ENCODE assay signal across 26 cellular contexts in the genomic region with DNA sequence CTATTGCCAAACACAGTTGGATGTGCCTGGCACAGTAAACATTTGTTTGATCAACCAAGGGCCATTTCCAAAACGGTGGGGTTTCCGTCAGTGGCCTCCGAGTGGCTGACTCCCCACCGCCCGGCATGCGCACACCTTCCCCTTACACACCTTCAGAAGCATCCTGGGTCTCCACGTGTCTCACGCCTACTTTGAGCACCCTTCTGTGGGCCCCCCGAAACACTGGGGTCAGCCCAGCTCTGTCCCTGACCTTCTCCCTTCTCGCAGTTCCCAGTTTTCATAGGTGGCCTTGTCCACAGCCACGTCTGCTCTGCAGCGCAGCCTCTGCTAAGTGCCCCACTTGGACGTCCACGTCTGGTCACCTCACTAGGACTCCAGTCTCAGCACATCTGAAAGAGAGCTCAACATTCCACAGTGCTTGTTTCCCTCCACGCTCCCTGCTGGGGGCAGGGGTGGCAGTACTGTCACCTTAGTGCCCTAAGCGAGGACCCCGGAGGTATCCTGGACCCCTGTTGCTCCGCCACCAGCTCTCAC. TPM values are rescaled to one million over a fixed set of nuclear protein-coding genes. Genes with fewer than 3 reads are reported as not detected.
"Had no signal": no experiment of that assay in that cellular context is flagged by ENCODE, and none has a peak within 500 bp of the region (broad histone marks: within the 10 kb centered on the region; RNA-seq: fewer than 3 reads in every experiment).

No MANE protein-coding gene starts in this region.

- H3K4me3 Mint-ChIP-seq: activated naive CD4-positive, alpha-beta T cell treated with anti-CD3 and anti-CD28 coated beads for 36 hours; activated naive CD8-positive, alpha-beta T cell treated with anti-CD3 and anti-CD28 coated beads, Interleukin-2, amount 10 ng/mL, durations not matched to agents 7 days and 5 days; endodermal cell; naive thymus-derived CD8-positive, alpha-beta T cell; neural progenitor cell; stimulated activated naive CD8-positive, alpha-beta T cell treated with anti-CD3 and anti-CD28 coated beads, Interleukin-15, Interleukin-2, amounts not matched to agents 100 ng/mL and 50 ng/mL, for 24 hours had no signal

- ATAC-seq: gastrocnemius medialis; naive thymus-derived CD8-positive, alpha-beta T cell; psoas muscle; right cardiac atrium had no signal

- FAIRE-seq: islet of Langerhans had no signal

- H3K4me2 ChIP-seq: neural progenitor cell had no signal

- DNase-seq: activated CD4-positive, alpha-beta T cell treated with anti-CD3 and anti-CD28 coated beads for 1 hour; activated CD4-positive, alpha-beta T cell treated with anti-CD3 and anti-CD28 coated beads, Interleukin-2, amount 50 U/mL, for 1 hour; activated naive CD4-positive, alpha-beta T cell treated with anti-CD3 and anti-CD28 coated beads for 36 hours; activated naive CD8-positive, alpha-beta T cell treated with anti-CD3 and anti-CD28 coated beads, Interleukin-2, amount 10 ng/mL, durations not matched to agents 7 days and 5 days; activated T-cell treated with anti-CD3 and anti-CD28 coated beads, Interleukin-2, amount 50 U/mL, for 1 hour; amniotic stem cell; cerebellar nuclear complex; esophagus squamous epithelium; gastrocnemius medialis; hippocampal formation; naive thymus-derived CD8-positive, alpha-beta T cell; psoas muscle; right cardiac atrium; stimulated activated CD4-positive, alpha-beta T cell treated with anti-CD3 and anti-CD28 coated beads, Interleukin-12 subunit alpha, Interleukin-12 subunit beta, amount 100 ng/mL, for 4 hours; stimulated activated CD4-positive, alpha-beta T cell treated with anti-CD3 and anti-CD28 coated beads, Interleukin-4, amount 100 ng/mL, for 4 hours; T-helper 9 cell had no signal

- H3K4me1 ChIP-seq: gastrocnemius medialis, lower lobe of right lung, psoas muscle, tibial nerve, vagina had no signal

- H3K27ac Mint-ChIP-seq: activated naive CD4-positive, alpha-beta T cell treated with anti-CD3 and anti-CD28 coated beads for 36 hours; activated naive CD8-positive, alpha-beta T cell treated with anti-CD3 and anti-CD28 coated beads, Interleukin-2, amount 10 ng/mL, durations not matched to agents 7 days and 5 days; endodermal cell; neural progenitor cell; stimulated activated naive CD8-positive, alpha-beta T cell treated with anti-CD3 and anti-CD28 coated beads, Interleukin-15, Interleukin-2, amounts not matched to agents 100 ng/mL and 50 ng/mL, for 24 hours had no signal

- H3K36me3 ChIP-seq: esophagus squamous epithelium, gastrocnemius medialis, lower lobe of right lung, neural progenitor cell, suprapubic skin, tibial nerve, vagina had no signal

- H3K4me1 Mint-ChIP-seq: activated naive CD8-positive, alpha-beta T cell treated with anti-CD3 and anti-CD28 coated beads, Interleukin-2, amount 10 ng/mL, durations not matched to agents 7 days and 5 days; naive thymus-derived CD8-positive, alpha-beta T cell; neural progenitor cell had no signal

- H3K27me3 ChIP-seq: neural progenitor cell, tibial nerve, vagina had no signal

- H3K9me3 ChIP-seq: esophagus squamous epithelium, gastrocnemius medialis, lower lobe of right lung, psoas muscle, suprapubic skin, tibial nerve, vagina had no signal

- H3K9me3 Mint-ChIP-seq: activated naive CD4-positive, alpha-beta T cell treated with anti-CD3 and anti-CD28 coated beads for 36 hours; activated naive CD8-positive, alpha-beta T cell treated with anti-CD3 and anti-CD28 coated beads, Interleukin-2, amount 10 ng/mL, durations not matched to agents 7 days and 5 days; endodermal cell; naive thymus-derived CD8-positive, alpha-beta T cell; stimulated activated naive CD8-positive, alpha-beta T cell treated with anti-CD3 and anti-CD28 coated beads, Interleukin-15, Interleukin-2, amounts not matched to agents 100 ng/mL and 50 ng/mL, for 24 hours had no signal

- H3K9ac ChIP-seq: neural progenitor cell had no signal

- H3K4me3 ChIP-seq: coronary artery, esophagus squamous epithelium, gastrocnemius medialis, lower lobe of right lung, neural progenitor cell, psoas muscle, suprapubic skin, tibial nerve, vagina had no signal

- H3K27ac ChIP-seq: coronary artery, esophagus squamous epithelium, gastrocnemius medialis, lower lobe of right lung, neural progenitor cell, psoas muscle, suprapubic skin, tibial nerve, vagina had no signal

RNA-seq across cellular contexts. Expression of a gene that starts 13.2 kb away (rescaled TPM):
- total RNA-seq: activated naive CD4-positive, alpha-beta T cell treated with anti-CD3 and anti-CD28 coated beads for 36 hours; activated naive CD8-positive, alpha-beta T cell treated with anti-CD3 and anti-CD28 coated beads, Interleukin-2, amount 10 ng/mL, durations not matched to agents 7 days and 5 days; naive thymus-derived CD8-positive, alpha-beta T cell; T-helper 1 cell treated with Interleukin-12 subunit alpha and Interleukin-12 subunit beta and Interleukin-4 antibody, amounts not matched to agents 30 ng/mL and 1 ng/mL, for 36 hours had no signal
- polyA plus RNA-seq: naive thymus-derived CD8-positive, alpha-beta T cell had no signal
